ENCODE assay signal across 8 cellular contexts in genomic region chr17:76252040-76252954, GRCh38. TPM values are rescaled to one million over a fixed set of nuclear protein-coding genes. Genes with fewer than 3 reads are reported as not detected.
DNase-seq lines count a peak whose midpoint lies in the region; ATAC-seq, FAIRE-seq and TF ChIP-seq lines count a peak whose summit lies in the region.

No MANE protein-coding gene starts in this region.

- H3K4me3 ChIP-seq in bronchial epithelial cell (ENCODE audit: low read depth, low read length) (no peak overlapping the region), upper lobe of left lung (no peak overlapping the region)

- TF ChIP-seq POLR2A in upper lobe of left lung (IDR thresholded peaks at IDR 0.05), result peak in 1 of 4 donors; percentile 62

- peaks cover 19 to 33% (median 22%) of the 10 kb centered on the region in 4 donors for H3K4me1 ChIP-seq in upper lobe of left lung

- TF ChIP-seq CTCF in bronchial epithelial cell (IDR thresholded peaks at IDR 0.05; ENCODE audit: insufficient read depth, low read length, severe bottlenecking) (no peak), upper lobe of left lung (IDR thresholded peaks at IDR 0.05) (peak in 1 of 6 experiments; percentile 7)

- no peaks in the 10 kb centered on the region for H3K9me3 ChIP-seq in upper lobe of left lung

- H3K27ac ChIP-seq in upper lobe of left lung, result peak overlapping the region; percentile 72 to 86 (median 84)

- H3K27me3 ChIP-seq in bronchial epithelial cell (ENCODE audit: control insufficient read depth, insufficient read depth, low read length) (peaks cover 1% of the 10 kb centered on the region), upper lobe of left lung (no peaks in the 10 kb centered on the region)

- ATAC-seq in upper lobe of left lung (ENCODE audit: low FRiP score in 2 of 2) (peak; percentile 91 to 92), GM18517 (IDR thresholded peaks at IDR 0.05; ENCODE audit: unreplicated experiment) (no peak)

- peak; percentile 41 to 46 for DNase-seq in stimulated activated CD4-positive, alpha-beta T cell treated with anti-CD3 and anti-CD28 coated beads, Interleukin-2, amount 100 ng/mL, for 24 hours
- DNase-seq in stimulated activated CD4-positive, alpha-beta T cell treated with anti-CD3 and anti-CD28 coated beads, Interleukin-2, amount 100 ng/mL, for 48 hours, result no peak
- DNase-seq in bronchial epithelial cell (ENCODE audit: low read depth) (peak; percentile 98), lung microvascular endothelial cell (ENCODE audit: low read depth in 2 of 2) (peak; percentile 74 to 87), upper lobe of left lung (peak in 1 of 2 donors; percentile 87)
- no peak for DNase-seq in NK-92 treated with Interleukin-12 subunit alpha and Interleukin-12 subunit beta, amount 100 ng/mL, for 24 hours (lab: John Stamatoyannopoulos, UW)

- H3K36me3 ChIP-seq in bronchial epithelial cell (ENCODE audit: control insufficient read depth, insufficient read depth, low read length) (no peaks in the 10 kb centered on the region), upper lobe of left lung (no peaks in the 10 kb centered on the region)

- FAIRE-seq in bronchial epithelial cell (lab: Jason Lieb, UNC), result peak; percentile 98

- TF ChIP-seq EP300 in upper lobe of left lung (IDR thresholded peaks at IDR 0.05), result peak in 3 of 4 donors; percentile 33 to 64 (median 63)

- WGBS in upper lobe of left lung, 2 donors, result 24 to 32% methylated on average over 11 of the region's 11 CpGs

TF ChIP-seq in PFSK-1, 5 proteins besides CTCF, POLR2A, EP300 and RAD21:
- TF ChIP-seq FOXP2 (optimal IDR thresholded peaks at IDR 0.05; ENCODE audit: borderline replicate concordance, extremely low read depth, extremely low read length, insufficient read depth) (peak; percentile 98), SIN3A (IDR thresholded peaks at IDR 0.05; ENCODE audit: borderline replicate concordance, insufficient read depth, low read length) (no peak; the same call in 1 of the 2 replicates)
TF ChIP-seq in PFSK-1: peak in this region for 1.

RNA-seq across cellular contexts. Expression of gene RNF157, which starts 12.0 kb away (rescaled TPM):
- 62.7 TPM for polyA plus RNA-seq in PFSK-1 (2012; ENCODE audit: insufficient read length, low read depth)
- total RNA-seq in bronchial epithelial cell (not detected in 2 replicates), lung microvascular endothelial cell (0.20 and 0.22 TPM in 2 replicates), upper lobe of left lung (10 to 100 TPM in 1 of 6 donors, 1 to 10 TPM in 5; 1.1 to 14.7 (median 2.5) TPM)

RNA-seq across cellular contexts. Expression of gene UBALD2, which starts 12.9 kb away (rescaled TPM):
- polyA plus RNA-seq in PFSK-1 (2012; ENCODE audit: insufficient read length, low read depth), result 785 TPM
- 3.4 and 7.3 TPM in 2 replicates for total RNA-seq in bronchial epithelial cell
- 6.3 and 8.3 TPM in 2 replicates for total RNA-seq in lung microvascular endothelial cell
- total RNA-seq in upper lobe of left lung, result 10 to 100 TPM in 5 of 6 donors, 1 to 10 TPM in 1; 8.4 to 74.9 (median 26.8) TPM

RNA-seq across cellular contexts. Expression of gene QRICH2, which starts 55.8 kb away (rescaled TPM):
- 10.6 TPM for polyA plus RNA-seq in PFSK-1 (2012; ENCODE audit: insufficient read length, low read depth)
- 2.1 and 3.8 TPM in 2 replicates for total RNA-seq in bronchial epithelial cell
- 5.2 and 12.1 TPM in 2 replicates for total RNA-seq in lung microvascular endothelial cell
- 1 to 10 TPM; 1.7 to 9.4 (median 2.8) TPM for total RNA-seq in upper lobe of left lung

Comparison
In these comparisons a context has a peak if more than half of its experiments do, and no peak if none do; other contexts are left out.
1. DNase-seq: peak in stimulated activated CD4-positive, alpha-beta T cell treated with anti-CD3 and anti-CD28 coated beads, Interleukin-2, amount 100 ng/mL, for 24 hours (2 of 2), bronchial epithelial cell (single experiment) and lung microvascular endothelial cell (2 of 2); none in stimulated activated CD4-positive, alpha-beta T cell treated with anti-CD3 and anti-CD28 coated beads, Interleukin-2, amount 100 ng/mL, for 48 hours (0 of 2) and NK-92 treated with Interleukin-12 subunit alpha and Interleukin-12 subunit beta, amount 100 ng/mL, for 24 hours (single experiment).